In the genomic region with DNA sequence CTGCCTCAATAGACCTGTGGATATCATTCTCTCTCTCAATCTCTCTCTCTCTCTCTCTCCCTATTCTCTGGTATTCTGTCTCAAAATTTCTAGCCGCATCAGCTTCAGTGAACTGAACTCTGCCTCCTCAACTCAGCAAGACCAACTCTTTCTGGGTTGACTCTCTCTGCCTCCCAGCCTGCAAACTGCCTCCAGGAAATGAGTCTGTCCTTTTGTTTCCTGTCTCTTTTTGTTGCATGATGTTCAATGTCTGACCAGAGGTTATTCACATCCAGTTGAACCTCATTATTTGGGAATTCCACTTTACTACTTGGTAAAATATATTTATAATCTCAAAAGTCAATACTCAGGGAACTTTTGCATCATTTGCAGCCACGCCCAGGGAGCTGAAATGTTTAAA, we compare ENCODE assay signal across 26 cellular contexts.
DNase-seq lines count a peak whose midpoint lies in the region; ATAC-seq, FAIRE-seq and TF ChIP-seq lines count a peak whose summit lies in the region.
"Had no signal": no experiment of that assay in that cellular context is flagged by ENCODE, and none has a peak within 500 bp of the region (broad histone marks: within the 10 kb centered on the region; RNA-seq: fewer than 3 reads in every experiment).

No MANE protein-coding gene starts in this region.

- H3K36me3 ChIP-seq in SK-N-SH (replicated peaks in 1 of 2; ENCODE audit: control insufficient read depth in 1 of 2, insufficient read depth in 2 of 2, low read length in 1 of 2) = no peaks in the 10 kb centered on the region
- no peaks in the 10 kb centered on the region for H3K36me3 ChIP-seq in PC-3 (ENCODE audit: low read depth, low read length)
- no peaks in the 10 kb centered on the region for H3K36me3 ChIP-seq in endothelial cell of umbilical vein (ENCODE audit: control insufficient read depth in 2 of 2, extremely low read depth in 1 of 2, insufficient read depth in 2 of 2, low read length in 2 of 2)
- H3K36me3 ChIP-seq in osteoblast (ENCODE audit: insufficient read depth, low read length) = no peaks in the 10 kb centered on the region
- H3K36me3 ChIP-seq: BLaER1, SJSA1 had no signal

- ATAC-seq in SK-N-SH treated with all-trans-retinoic acid at 6 μM for 48 hours = no peak
- peak; percentile 88 for ATAC-seq in PC-3
- no peak for ATAC-seq in activated CD8-positive, alpha-beta T cell treated with anti-CD3 and anti-CD28 coated beads, Interleukin-2, amount 10 ng/mL, durations not matched to agents 7 days and 5 days
- ATAC-seq: GM12878 had no signal

- CTCF ChIA-PET in SK-N-SH (lab: Yijun Ruan, JAX) = no interaction called here
- CTCF ChIA-PET in PC-3 (lab: Charles Lee) = interaction anchor here (0.6 to 0.8 kb wide), 2 partner anchors 45 to 180 kb away, joined by 3 read pairs; no protein-coding TSS in a partner anchor
- CTCF ChIA-PET in endothelial cell of umbilical vein (lab: Charles Lee) = no interaction called here
- CTCF ChIA-PET in activated CD8-positive, alpha-beta T cell treated with anti-CD3 and anti-CD28 coated beads, Interleukin-2, amount 10 ng/mL, durations not matched to agents 7 days and 5 days (lab: Charles Lee) = no interaction called here

- no peak overlapping the region for H3K27ac Mint-ChIP-seq in activated CD8-positive, alpha-beta T cell treated with anti-CD3 and anti-CD28 coated beads, Interleukin-2, amount 10 ng/mL, durations not matched to agents 7 days and 5 days
- H3K27ac Mint-ChIP-seq: CD4-positive, CD25-positive, alpha-beta regulatory T cell; IgD-negative memory B cell had no signal

- intact Hi-C loops in PC-3 (cut with micrococcal nuclease) = loop anchor here (1.0 to 5.0 kb wide), 5 partner anchors 40 to 690 kb away; no protein-coding TSS in a partner anchor
- intact Hi-C loops in endothelial cell of umbilical vein (cut with micrococcal nuclease) = no loop called here

- dilution Hi-C loops in endothelial cell of umbilical vein (cut with MboI; ENCODE audit: extremely low pct_ligation_motif_present, low sequenced_read_pairs) = no loop called here

- TF ChIP-seq EP300 in SK-N-SH (IDR thresholded peaks at IDR 0.05; ENCODE audit: borderline replicate concordance in 1 of 2, low read depth in 1 of 2, low read length in 1 of 2) = no peak

- no peak overlapping the region for H3K9ac ChIP-seq in SK-N-SH
- peak overlapping the region; percentile 16; the same call in 1 of the 2 replicates for H3K9ac ChIP-seq in PC-3 (ENCODE audit: low read length)
- no peak overlapping the region for H3K9ac ChIP-seq in endothelial cell of umbilical vein (replicated peaks; ENCODE audit: extremely low read depth, insufficient read depth, low read length)
- H3K9ac ChIP-seq: BLaER1, KMS-11 had no signal

- H3K4me1 Mint-ChIP-seq in activated CD8-positive, alpha-beta T cell treated with anti-CD3 and anti-CD28 coated beads, Interleukin-2, amount 10 ng/mL, durations not matched to agents 7 days and 5 days (ENCODE audit: low read depth) = no peaks in the 10 kb centered on the region
- H3K4me1 Mint-ChIP-seq: CD4-positive, CD25-positive, alpha-beta regulatory T cell; IgD-negative memory B cell had no signal

- no peak for TF ChIP-seq CTCF in SK-N-SH (IDR thresholded peaks at IDR 0.05)
- TF ChIP-seq CTCF in PC-3 (conservative IDR thresholded peaks at IDR 0.05; ENCODE audit: low read depth, low read length) = no peak
- TF ChIP-seq CTCF in endothelial cell of umbilical vein (IDR thresholded peaks at IDR 0.05; ENCODE audit: extremely low read depth in 1 of 2, insufficient read depth in 1 of 2, low read depth in 1 of 2, low read length in 2 of 2) = no peak
- no peak for TF ChIP-seq CTCF in osteoblast (IDR thresholded peaks at IDR 0.05; ENCODE audit: extremely low read depth, low read depth, low read length)
- no peak for TF ChIP-seq CTCF in foreskin fibroblast (IDR thresholded peaks at IDR 0.05; ENCODE audit: low read depth, low read length)

- no peak for TF ChIP-seq POLR2A in endothelial cell of umbilical vein (IDR thresholded peaks at IDR 0.05; ENCODE audit: low read depth, low read length)

- H3K4me3 ChIP-seq in SK-N-SH (ENCODE audit: low read depth in 2 of 2, low read length in 1 of 2) (no peak overlapping the region), PC-3 (ENCODE audit: low read length) (no peak overlapping the region), endothelial cell of umbilical vein (replicated peaks in 1 of 3; ENCODE audit: insufficient read depth in 1 of 3, low read depth in 1 of 3, low read length in 3 of 3) (no peak overlapping the region), osteoblast (ENCODE audit: insufficient read depth, low read length) (no peak overlapping the region), foreskin fibroblast (ENCODE audit: low read depth in 1 of 2, low read length in 2 of 2) (no peak overlapping the region)
- H3K4me3 ChIP-seq: BLaER1, GM12878, SJSA1 had no signal

- no peak for DNase-seq in SK-N-SH
- DNase-seq in PC-3 = peak; percentile 89
- peak; percentile 41 for DNase-seq in endothelial cell of umbilical vein (ENCODE audit: low read depth, low spot score)
- DNase-seq in osteoblast (ENCODE audit: insufficient read length, low spot score, missing footprints) = peak; percentile 14
- no peak for DNase-seq in activated CD8-positive, alpha-beta T cell treated with anti-CD3 and anti-CD28 coated beads, Interleukin-2, amount 10 ng/mL, durations not matched to agents 7 days and 5 days
- DNase-seq in foreskin fibroblast = no peak
- no peak for DNase-seq in SKM-1 treated with dmso at 0.1 percent for 144 hours (lab: John Stamatoyannopoulos, UW; ENCODE audit: unreplicated experiment)
- DNase-seq: CD4-positive, CD25-positive, alpha-beta regulatory T cell; GOT3; HCEC 1CT; NCI-H1092 treated with DMSO at 0.1 percent for 48 hours; NCI-H1436 treated with DMSO at 0.1 percent for 48 hours; NCI-H1930; NCI-H2107; NCI-H524; NCI-H774; Right ventricle myocardium superior had no signal

- H3K4me1 ChIP-seq in SK-N-SH (ENCODE audit: control insufficient read depth in 1 of 2, insufficient read depth in 2 of 2, low read depth in 1 of 2, low read length in 1 of 2) (peaks cover 0 to 3% of the 10 kb centered on the region in 2 experiments; a peak in 1 of 4 replicates), PC-3 (ENCODE audit: insufficient read depth, low read length) (peaks cover 18% of the 10 kb centered on the region), endothelial cell of umbilical vein (ENCODE audit: control insufficient read depth, extremely low read depth, insufficient read depth, low read length) (peaks cover 10% of the 10 kb centered on the region), osteoblast (ENCODE audit: insufficient read depth, low read length) (no peaks in the 10 kb centered on the region)
- H3K4me1 ChIP-seq: BLaER1, SJSA1 had no signal

- no peak overlapping the region for H3K27ac ChIP-seq in SK-N-SH (ENCODE audit: low read depth in 2 of 2, low read length in 1 of 2)
- H3K27ac ChIP-seq in PC-3 (ENCODE audit: low read length) = peak overlapping the region; percentile 57
- no peak overlapping the region for H3K27ac ChIP-seq in endothelial cell of umbilical vein (ENCODE audit: insufficient read depth, low read depth, low read length)
- H3K27ac ChIP-seq in osteoblast (ENCODE audit: low read depth, low read length) = no peak overlapping the region
- H3K27ac ChIP-seq: 22Rv1, BLaER1, KMS-11, SJSA1 had no signal

- BruUV-seq in PC-3 (replicated peaks; lab: Mats Ljungman, UMichigan) (no TSS peak), endothelial cell of umbilical vein (replicated peaks; lab: Mats Ljungman, UMichigan) (no TSS peak)

- H2AFZ ChIP-seq in SK-N-SH (ENCODE audit: low read depth) (peak overlapping the region; percentile 12; the same call in 1 of the 2 replicates), PC-3 (ENCODE audit: low read length) (peak overlapping the region; percentile 54), endothelial cell of umbilical vein (ENCODE audit: low read depth, low read length) (peak overlapping the region; percentile 57), osteoblast (ENCODE audit: low read length) (no peak overlapping the region)

- H3K27me3 Mint-ChIP-seq in activated CD8-positive, alpha-beta T cell treated with anti-CD3 and anti-CD28 coated beads, Interleukin-2, amount 10 ng/mL, durations not matched to agents 7 days and 5 days (ENCODE audit: low read depth) = no peaks in the 10 kb centered on the region
- H3K27me3 Mint-ChIP-seq: CD4-positive, CD25-positive, alpha-beta regulatory T cell; IgD-negative memory B cell had no signal

- 87% methylated on average over 2 of the region's 2 CpGs for WGBS in SK-N-SH (ENCODE audit: low lambda C conversion rate)

- H3K79me2 ChIP-seq in SK-N-SH (ENCODE audit: insufficient read depth) (no peaks in the 10 kb centered on the region), PC-3 (ENCODE audit: low read length) (no peaks in the 10 kb centered on the region), endothelial cell of umbilical vein (ENCODE audit: control insufficient read depth, insufficient read depth, low read length) (no peaks in the 10 kb centered on the region), osteoblast (ENCODE audit: insufficient read depth, low read length) (no peaks in the 10 kb centered on the region)

- no peaks in the 10 kb centered on the region for H3K9me1 ChIP-seq in endothelial cell of umbilical vein (replicated peaks; ENCODE audit: control insufficient read depth, extremely low read depth, insufficient read depth, low read length)

- no peak overlapping the region for H3K4me2 ChIP-seq in SK-N-SH
- H3K4me2 ChIP-seq in PC-3 (ENCODE audit: low read length) = peak overlapping the region; percentile 5
- no peak overlapping the region for H3K4me2 ChIP-seq in endothelial cell of umbilical vein (ENCODE audit: insufficient read depth, low read length)
- H3K4me2 ChIP-seq in osteoblast (ENCODE audit: insufficient read depth, low read length) = no peak overlapping the region
- H3K4me2 ChIP-seq: BLaER1, KMS-11 had no signal

- no peaks in the 10 kb centered on the region for H3K36me3 Mint-ChIP-seq in activated CD8-positive, alpha-beta T cell treated with anti-CD3 and anti-CD28 coated beads, Interleukin-2, amount 10 ng/mL, durations not matched to agents 7 days and 5 days (ENCODE audit: low read depth)
- H3K36me3 Mint-ChIP-seq: CD4-positive, CD25-positive, alpha-beta regulatory T cell had no signal

- H3K9me2 ChIP-seq in SK-N-SH (no peaks in the 10 kb centered on the region), PC-3 (replicated peaks; ENCODE audit: low read length) (no peaks in the 10 kb centered on the region)

- H3F3A ChIP-seq in SK-N-SH (replicated peaks; ENCODE audit: insufficient read depth) = no peaks in the 10 kb centered on the region
- H3F3A ChIP-seq in PC-3 (ENCODE audit: low read length, unreplicated experiment) = no peaks in the 10 kb centered on the region

- H3K27me3 ChIP-seq in SK-N-SH (ENCODE audit: insufficient read depth) = no peaks in the 10 kb centered on the region
- no peaks in the 10 kb centered on the region for H3K27me3 ChIP-seq in PC-3 (ENCODE audit: low read length)
- H3K27me3 ChIP-seq in endothelial cell of umbilical vein (ENCODE audit: control insufficient read depth in 2 of 2, insufficient read depth in 2 of 2, low read length in 2 of 2) = no peaks in the 10 kb centered on the region
- no peaks in the 10 kb centered on the region for H3K27me3 ChIP-seq in osteoblast (ENCODE audit: insufficient read depth, low read length)
- H3K27me3 ChIP-seq: BLaER1, SJSA1 had no signal

- FAIRE-seq in endothelial cell of umbilical vein (lab: Jason Lieb, UNC) = no peak
- FAIRE-seq: D721Med, G401.6, GM12878 had no signal

- H4K20me1 ChIP-seq in SK-N-SH (ENCODE audit: insufficient read depth) (no peaks in the 10 kb centered on the region), PC-3 (ENCODE audit: low read length) (no peaks in the 10 kb centered on the region), endothelial cell of umbilical vein (replicated peaks; ENCODE audit: control insufficient read depth, extremely low read depth, insufficient read depth, low read length) (no peaks in the 10 kb centered on the region), osteoblast (ENCODE audit: insufficient read depth, low read length) (no peaks in the 10 kb centered on the region)
- H4K20me1 ChIP-seq: BLaER1 had no signal

- no peak overlapping the region for H3K4me3 Mint-ChIP-seq in activated CD8-positive, alpha-beta T cell treated with anti-CD3 and anti-CD28 coated beads, Interleukin-2, amount 10 ng/mL, durations not matched to agents 7 days and 5 days
- H3K4me3 Mint-ChIP-seq: CD4-positive, CD25-positive, alpha-beta regulatory T cell; IgD-negative memory B cell had no signal

- TF ChIP-seq RAD21 in SK-N-SH (IDR thresholded peaks at IDR 0.05; ENCODE audit: low read length) = no peak

- H3K9me3 ChIP-seq in SK-N-SH = no peaks in the 10 kb centered on the region
- H3K9me3 ChIP-seq in PC-3 (ENCODE audit: low read length) = no peaks in the 10 kb centered on the region
- no peaks in the 10 kb centered on the region for H3K9me3 ChIP-seq in endothelial cell of umbilical vein (replicated peaks; ENCODE audit: control insufficient read depth, insufficient read depth, low read length)
- H3K9me3 ChIP-seq in osteoblast (ENCODE audit: low read depth, low read length) = no peaks in the 10 kb centered on the region
- H3K9me3 ChIP-seq: BLaER1, SJSA1 had no signal

- H3K9me3 Mint-ChIP-seq in activated CD8-positive, alpha-beta T cell treated with anti-CD3 and anti-CD28 coated beads, Interleukin-2, amount 10 ng/mL, durations not matched to agents 7 days and 5 days (ENCODE audit: insufficient read depth) = no peaks in the 10 kb centered on the region

- POLR2A ChIA-PET in SK-N-SH (lab: Yijun Ruan, JAX) = no interaction called here
- POLR2A ChIA-PET in PC-3 (lab: Charles Lee; ENCODE audit: unreplicated experiment) = no interaction called here
- POLR2A ChIA-PET in endothelial cell of umbilical vein (lab: Charles Lee) = no interaction called here
- POLR2A ChIA-PET in activated CD8-positive, alpha-beta T cell treated with anti-CD3 and anti-CD28 coated beads, Interleukin-2, amount 10 ng/mL, durations not matched to agents 7 days and 5 days (lab: Charles Lee) = no interaction called here

Comparison
In these comparisons a context has a peak if more than half of its experiments do, and no peak if none do; other contexts are left out.
1. DNase-seq: peak in PC-3 (single experiment), endothelial cell of umbilical vein (single experiment) and osteoblast (single experiment); none in SK-N-SH (single experiment), activated CD8-positive, alpha-beta T cell treated with anti-CD3 and anti-CD28 coated beads, Interleukin-2, amount 10 ng/mL, durations not matched to agents 7 days and 5 days (single experiment), foreskin fibroblast (0 of 2) and SKM-1 treated with dmso at 0.1 percent for 144 hours (single experiment).